Comparison of ENCODE assay signal across 11 cellular contexts in genomic region chr16:75377971-75378386, GRCh38. TPM values are rescaled to one million over a fixed set of nuclear protein-coding genes. Genes with fewer than 3 reads are reported as not detected.
DNase-seq lines count a peak whose midpoint lies in the region; ATAC-seq and TF ChIP-seq lines count a peak whose summit lies in the region.
"Had no signal": no experiment of that assay in that cellular context is flagged by ENCODE, and none has a peak within 500 bp of the region (broad histone marks: within the 10 kb centered on the region; RNA-seq: fewer than 3 reads in every experiment).

No MANE protein-coding gene starts in this region.

- TF ChIP-seq CTCF in epithelial cell of proximal tubule (conservative IDR thresholded peaks at IDR 0.05; ENCODE audit: low read depth, low read length) (no peak), neural crest cell (conservative IDR thresholded peaks at IDR 0.05) (no peak), right atrium auricular region (IDR thresholded peaks at IDR 0.05) (no peak)
- no peak for TF ChIP-seq CTCF in activated CD8-positive, alpha-beta T cell treated with anti-CD3 and anti-CD28 coated beads for 36 hours (IDR thresholded peaks at IDR 0.05)

- H3K9me3 ChIP-seq in right atrium auricular region, result no peaks in the 10 kb centered on the region
- H3K9me3 ChIP-seq: sigmoid colon had no signal

- in situ Hi-C loops in Caki2 (cut with HindIII; ENCODE audit: low pct_unique_long_range_greater_than_20kb, low sequenced_read_pairs), result no loop called here

- intact Hi-C loops in activated CD8-positive, alpha-beta T cell treated with anti-CD3 and anti-CD28 coated beads for 36 hours (cut with micrococcal nuclease), result loop anchor here (5.0 kb wide), 1 partner anchor 56 kb away; no protein-coding TSS in a partner anchor

- H3K4me3 ChIP-seq in epithelial cell of proximal tubule (ENCODE audit: low read depth, low read length), result no peak overlapping the region
- no peak overlapping the region for H3K4me3 ChIP-seq in right atrium auricular region
- H3K4me3 ChIP-seq: sigmoid colon had no signal

- peak overlapping the region; percentile 73 for H3K27ac Mint-ChIP-seq in neural crest cell (ENCODE audit: unreplicated experiment)
- H3K27ac Mint-ChIP-seq in activated CD8-positive, alpha-beta T cell treated with anti-CD3 and anti-CD28 coated beads for 36 hours, result no peak overlapping the region
- H3K27ac Mint-ChIP-seq: activated T-cell treated with anti-CD3 and anti-CD28 coated beads, Interleukin-2, amount 50 U/mL, for 24 hours had no signal

- no peaks in the 10 kb centered on the region for H3K9me3 Mint-ChIP-seq in neural crest cell
- no peaks in the 10 kb centered on the region for H3K9me3 Mint-ChIP-seq in activated CD8-positive, alpha-beta T cell treated with anti-CD3 and anti-CD28 coated beads for 36 hours
- H3K9me3 Mint-ChIP-seq: activated T-cell treated with anti-CD3 and anti-CD28 coated beads, Interleukin-2, amount 50 U/mL, for 24 hours had no signal

- peaks cover 47% of the 10 kb centered on the region for H3K4me1 Mint-ChIP-seq in neural crest cell
- H3K4me1 Mint-ChIP-seq in activated CD8-positive, alpha-beta T cell treated with anti-CD3 and anti-CD28 coated beads for 36 hours (ENCODE audit: low read depth), result peaks cover 47% of the 10 kb centered on the region

- POLR2A ChIA-PET in activated CD8-positive, alpha-beta T cell treated with anti-CD3 and anti-CD28 coated beads for 36 hours (lab: Charles Lee), result interaction anchor here (0.7 to 0.8 kb wide), 2 partner anchors 56 to 131 kb away, joined by 3 read pairs; partner anchors contain the start of gene CFDP1

- H3K4me3 Mint-ChIP-seq in neural crest cell, result no peak overlapping the region
- no peak overlapping the region for H3K4me3 Mint-ChIP-seq in activated CD8-positive, alpha-beta T cell treated with anti-CD3 and anti-CD28 coated beads for 36 hours
- H3K4me3 Mint-ChIP-seq: activated T-cell treated with anti-CD3 and anti-CD28 coated beads, Interleukin-2, amount 50 U/mL, for 24 hours had no signal

- CTCF ChIA-PET in activated CD8-positive, alpha-beta T cell treated with anti-CD3 and anti-CD28 coated beads for 36 hours (lab: Charles Lee), result interaction anchor here (2.3 to 3.3 kb wide), 2 partner anchors 144 to 178 kb away, joined by 16 to 19 read pairs; no protein-coding TSS in a partner anchor

- ATAC-seq in HG03175 (IDR thresholded peaks at IDR 0.05; ENCODE audit: unreplicated experiment), result no peak
- no peak for ATAC-seq in activated CD8-positive, alpha-beta T cell treated with anti-CD3 and anti-CD28 coated beads for 36 hours

- H3K4me1 ChIP-seq in right atrium auricular region, result peaks cover 0 to 7% of the 10 kb centered on the region in 2 donors

- H3K36me3 ChIP-seq in right atrium auricular region, result no peaks in the 10 kb centered on the region

- H3K27me3 Mint-ChIP-seq in neural crest cell (ENCODE audit: low read depth), result no peaks in the 10 kb centered on the region
- peaks cover 2% of the 10 kb centered on the region for H3K27me3 Mint-ChIP-seq in activated CD8-positive, alpha-beta T cell treated with anti-CD3 and anti-CD28 coated beads for 36 hours
- H3K27me3 Mint-ChIP-seq: activated T-cell treated with anti-CD3 and anti-CD28 coated beads, Interleukin-2, amount 50 U/mL, for 24 hours had no signal

- H3K36me3 Mint-ChIP-seq in neural crest cell (ENCODE audit: low read depth), result peaks cover 2% of the 10 kb centered on the region
- peaks cover 47% of the 10 kb centered on the region for H3K36me3 Mint-ChIP-seq in activated CD8-positive, alpha-beta T cell treated with anti-CD3 and anti-CD28 coated beads for 36 hours (ENCODE audit: low read depth)

- peak overlapping the region in 1 of 2 donors; percentile 2 for H3K27ac ChIP-seq in right atrium auricular region

- H3K27me3 ChIP-seq in right atrium auricular region, result no peaks in the 10 kb centered on the region
- H3K27me3 ChIP-seq: sigmoid colon had no signal

- peak; percentile 72 for DNase-seq in Caki2 (ENCODE audit: low read depth)
- peak; percentile 15 for DNase-seq in NCI-H460 (ENCODE audit: extremely low read depth, low read depth)
- peak; percentile 98 for DNase-seq in epithelial cell of proximal tubule (ENCODE audit: low read depth)
- peak; percentile 11 for DNase-seq in neural crest cell (ENCODE audit: low read depth, low spot score)
- DNase-seq in SKM-1 (lab: John Stamatoyannopoulos, UW; ENCODE audit: unreplicated experiment), result no peak
- DNase-seq in activated CD8-positive, alpha-beta T cell treated with anti-CD3 and anti-CD28 coated beads for 36 hours, result no peak
- no peak for DNase-seq in right atrium auricular region (ENCODE audit: low spot score)
- DNase-seq: activated T-cell treated with anti-CD3 and anti-CD28 coated beads, Interleukin-2, amount 50 U/mL, for 24 hours; Karpas-422; sigmoid colon had no signal

RNA-seq across cellular contexts. Expression of gene CFDP1, which starts 55.3 kb away (rescaled TPM):
- 34.9 and 64.6 TPM in 2 replicates for total RNA-seq in Caki2 (2014; rRNA removed; shearing (Covaris generic); ENCODE audit: low replicate concordance)
- 22.9 and 23.7 TPM in 2 replicates for total RNA-seq in NCI-H460 (2014; rRNA removed; shearing (Covaris generic))
- 13.0 and 20.1 TPM in 2 replicates for polyA plus RNA-seq in NCI-H460 (2014; cell fraction: nucleus; rRNA removed)
- 52.2 and 117 TPM in 2 replicates for total RNA-seq in epithelial cell of proximal tubule
- 99.8 and 103 TPM in 2 replicates for total RNA-seq in neural crest cell
- total RNA-seq in activated CD8-positive, alpha-beta T cell treated with anti-CD3 and anti-CD28 coated beads for 36 hours, result 10 to 100 TPM; 34.7 to 39.9 TPM
- 10 to 100 TPM; 25.2 to 33.6 TPM for total RNA-seq in right atrium auricular region

Comparison
In these comparisons a context has a peak if more than half of its experiments do, and no peak if none do; other contexts are left out.
1. DNase-seq: peak in Caki2 (single experiment), NCI-H460 (single experiment), epithelial cell of proximal tubule (single experiment) and neural crest cell (single experiment); none in SKM-1 (single experiment), activated CD8-positive, alpha-beta T cell treated with anti-CD3 and anti-CD28 coated beads for 36 hours (single experiment) and right atrium auricular region (single experiment).